In the genomic region with DNA sequence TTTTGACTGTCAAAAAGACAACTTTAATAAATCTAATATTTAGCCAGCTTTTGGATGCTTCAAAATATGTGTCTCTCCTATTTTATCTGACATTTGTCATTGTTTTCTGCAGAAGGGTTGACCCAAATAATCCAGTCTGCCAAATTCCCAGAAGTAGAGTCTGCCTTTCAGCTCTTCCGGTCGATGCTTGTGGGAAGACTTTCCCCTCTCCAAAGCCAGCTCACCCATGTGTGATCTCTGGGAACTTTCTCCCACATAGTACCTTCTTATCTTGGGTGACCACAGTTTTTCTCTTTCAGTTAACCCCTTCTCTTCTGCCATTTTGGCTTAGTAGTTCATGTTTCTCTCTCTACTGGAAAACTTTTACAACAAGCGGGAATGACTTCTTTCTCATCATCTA, we compare ENCODE assay signal across 15 cellular contexts.
A peak's percentile ranks its signal among the peaks of the same experiment; 100 is the strongest.
DNase-seq lines count a peak whose midpoint lies in the region; ATAC-seq and TF ChIP-seq lines count a peak whose summit lies in the region.
"Had no signal": no experiment of that assay in that cellular context is flagged by ENCODE, and none has a peak within 500 bp of the region (broad histone marks: within the 10 kb centered on the region; RNA-seq: fewer than 3 reads in every experiment).

No MANE protein-coding gene starts in this region.

- H3K9me3 Mint-ChIP-seq in stimulated activated effector memory CD8-positive, alpha-beta T cell treated with anti-CD3 and anti-CD28 coated beads, Interleukin-12 subunit alpha, Interleukin-12 subunit beta, amount 100 ng/mL, for 72 hours = no peaks in the 10 kb centered on the region

- H3K9me3 ChIP-seq in IMR-90 (ENCODE audit: control insufficient read depth, insufficient read depth, low read length) (no peaks in the 10 kb centered on the region), skeletal muscle tissue (ENCODE audit: control insufficient read depth in 3 of 3, low read length in 3 of 3) (no peaks in the 10 kb centered on the region)

- no peak overlapping the region for H3K4me2 ChIP-seq in IMR-90 (ENCODE audit: low read depth, low read length)

- no peaks in the 10 kb centered on the region for H3K27me3 ChIP-seq in IMR-90 (ENCODE audit: control insufficient read depth, insufficient read depth, low read length)
- H3K27me3 ChIP-seq in skeletal muscle tissue (ENCODE audit: control insufficient read depth in 3 of 3, insufficient read depth in 3 of 3, low read length in 3 of 3) = no peaks in the 10 kb centered on the region

- ATAC-seq in IMR-90 (ENCODE audit: low read depth) = no peak
- ATAC-seq in stimulated activated effector memory CD8-positive, alpha-beta T cell treated with anti-CD3 and anti-CD28 coated beads, Interleukin-12 subunit alpha, Interleukin-12 subunit beta, amount 100 ng/mL, for 72 hours = no peak
- ATAC-seq: SK-N-SH treated with all-trans-retinoic acid at 6 μM for 48 hours had no signal

- no peak overlapping the region for H3K4me3 Mint-ChIP-seq in stimulated activated effector memory CD8-positive, alpha-beta T cell treated with anti-CD3 and anti-CD28 coated beads, Interleukin-12 subunit alpha, Interleukin-12 subunit beta, amount 100 ng/mL, for 72 hours

- peaks cover 10% of the 10 kb centered on the region; the same call in 1 of the 2 replicates for H3K9me1 ChIP-seq in IMR-90 (ENCODE audit: insufficient read depth, low read length)

- H2BK5ac ChIP-seq in IMR-90 (ENCODE audit: low read depth, low read length, poor library complexity, severe bottlenecking) = no peak overlapping the region

- no peak overlapping the region for H3K9ac ChIP-seq in IMR-90 (ENCODE audit: low read depth, low read length)
- H3K9ac ChIP-seq in skeletal muscle tissue (ENCODE audit: low read depth in 1 of 3, low read length in 3 of 3) = no peak overlapping the region

- H2AFZ ChIP-seq in IMR-90 (replicated peaks; ENCODE audit: low read length, poor library complexity) = no peak overlapping the region

- H3K4me1 ChIP-seq in IMR-90 (ENCODE audit: control insufficient read depth, insufficient read depth, low read length) (peaks cover 7% of the 10 kb centered on the region), skeletal muscle tissue (ENCODE audit: control insufficient read depth in 3 of 3, insufficient read depth in 3 of 3, low read length in 3 of 3) (peaks cover 0 to 7% (median 0%) of the 10 kb centered on the region in 3 donors)

- DNase-seq in IMR-90 (no peak), SK-MEL-5 (ENCODE audit: low read depth, low spot score) (peak; percentile 13), cardiac fibroblast (ENCODE audit: low read depth in 2 of 2) (peak; percentile 62 to 89), DMS 273 (lab: John Stamatoyannopoulos, UW; ENCODE audit: unreplicated experiment) (no peak)
- DNase-seq in effector CD8-positive, alpha-beta T cell (lab: John Stamatoyannopoulos, UW) = no peak
- no peak for DNase-seq in stimulated activated effector memory CD8-positive, alpha-beta T cell treated with anti-CD3 and anti-CD28 coated beads, Interleukin-12 subunit alpha, Interleukin-12 subunit beta, amount 100 ng/mL, for 72 hours (ENCODE audit: low spot score in 2 of 2)
- DNase-seq: C1 segment of cervical spinal cord, DMS79 treated with DMSO at 0.1 percent for 48 hours, H7, NCI-H1105, NCI-H2081, SHP77 treated with DMSO at 0.1 percent for 48 hours had no signal

- H3K18ac ChIP-seq in IMR-90 (ENCODE audit: low read depth, low read length) = no peak overlapping the region

- no peak overlapping the region for H3K4ac ChIP-seq in IMR-90 (ENCODE audit: low read depth, low read length)

- H4K5ac ChIP-seq in IMR-90 (ENCODE audit: low read depth, low read length) = no peak overlapping the region

- no peak for TF ChIP-seq RAD21 in IMR-90 (IDR thresholded peaks at IDR 0.05; ENCODE audit: low read length)

- dilution Hi-C loops in IMR-90 (cut with HindIII; ENCODE audit: low sequenced_read_pairs, unreplicated experiment) = no loop called here

- no peaks in the 10 kb centered on the region for H3K4me1 Mint-ChIP-seq in stimulated activated effector memory CD8-positive, alpha-beta T cell treated with anti-CD3 and anti-CD28 coated beads, Interleukin-12 subunit alpha, Interleukin-12 subunit beta, amount 100 ng/mL, for 72 hours

- BruUV-seq in IMR-90 (replicated peaks; lab: Mats Ljungman, UMichigan) = no TSS peak

- intact Hi-C loops in IMR-90 (cut with micrococcal nuclease) = no loop called here

- H3K36me3 ChIP-seq in IMR-90 (ENCODE audit: control insufficient read depth, insufficient read depth, low read length) (no peaks in the 10 kb centered on the region), skeletal muscle tissue (ENCODE audit: control insufficient read depth in 3 of 3, insufficient read depth in 3 of 3, low read length in 3 of 3) (no peaks in the 10 kb centered on the region)

- H3K4me3 ChIP-seq in IMR-90 (ENCODE audit: insufficient read depth, low read depth, low read length) = no peak overlapping the region
- H3K4me3 ChIP-seq in cardiac fibroblast (replicated peaks in 1 of 2; ENCODE audit: low read depth in 2 of 2, low read length in 2 of 2) = no peak overlapping the region
- no peak overlapping the region for H3K4me3 ChIP-seq in skeletal muscle tissue (ENCODE audit: low read length in 3 of 3)

- no peak for TF ChIP-seq CTCF in IMR-90 (conservative IDR thresholded peaks at IDR 0.05; ENCODE audit: low read depth, low read length)
- no peak for TF ChIP-seq CTCF in cardiac fibroblast (IDR thresholded peaks at IDR 0.05; ENCODE audit: low read depth, low read length)

- in situ Hi-C loops in IMR-90 (cut with MboI; ENCODE audit: low sequenced_read_pairs) = no loop called here
- in situ Hi-C loops in SK-MEL-5 (cut with HindIII; ENCODE audit: low pct_unique_long_range_greater_than_20kb, low sequenced_read_pairs) = no loop called here

- H4K8ac ChIP-seq in IMR-90 (ENCODE audit: low read depth in 2 of 2, low read length in 2 of 2) = no peak overlapping the region

- H4K20me1 ChIP-seq in IMR-90 (ENCODE audit: insufficient read depth, low read length) = no peaks in the 10 kb centered on the region

- 0 out of 2 replicates have a peak overlapping the region, but pooled peaks have one; percentile 16 for H2BK20ac ChIP-seq in IMR-90 (ENCODE audit: low read depth, low read length)

- H2AK5ac ChIP-seq in IMR-90 (ENCODE audit: low read depth, low read length) = no peak overlapping the region

- 80% methylated on average over 2 of the region's 3 CpGs; no CpG with 5 or more reads in 1 of the 2 experiments for WGBS in IMR-90 (ENCODE audit: extremely low coverage in 2 of 2, insufficient read length in 1 of 2), 2 experiments

- no peak overlapping the region for H3K27ac ChIP-seq in IMR-90 (ENCODE audit: insufficient read depth, low read length)
- peak overlapping the region; percentile 25 for H3K27ac ChIP-seq in skeletal muscle tissue (ENCODE audit: low read depth, low read length)
- H3K27ac ChIP-seq: HL-60 had no signal

- CTCF ChIA-PET in IMR-90 (lab: Yijun Ruan, JAX) = interaction anchor here (0.6 kb wide), 2 partner anchors 15 to 33 kb away, joined by 3 to 4 read pairs; no protein-coding TSS in a partner anchor

- H3K36me3 Mint-ChIP-seq in stimulated activated effector memory CD8-positive, alpha-beta T cell treated with anti-CD3 and anti-CD28 coated beads, Interleukin-12 subunit alpha, Interleukin-12 subunit beta, amount 100 ng/mL, for 72 hours = no peaks in the 10 kb centered on the region

- no peak overlapping the region for H4K91ac ChIP-seq in IMR-90 (ENCODE audit: insufficient read depth, low read depth, low read length)

- TF ChIP-seq POLR2A in IMR-90 (IDR thresholded peaks at IDR 0.05; ENCODE audit: low read depth, low read length) = no peak

- no peak overlapping the region for H2BK120ac ChIP-seq in IMR-90 (ENCODE audit: low read depth, low read length)

- no peaks in the 10 kb centered on the region for H3K79me1 ChIP-seq in IMR-90 (ENCODE audit: low read depth in 1 of 2, low read length in 2 of 2)

- POLR2A ChIA-PET in IMR-90 (lab: Charles Lee; ENCODE audit: unreplicated experiment) = no interaction called here

- no peak overlapping the region for H3K56ac ChIP-seq in IMR-90 (ENCODE audit: extremely low read depth, insufficient read depth, low read length)

- H3K27ac Mint-ChIP-seq in stimulated activated effector memory CD8-positive, alpha-beta T cell treated with anti-CD3 and anti-CD28 coated beads, Interleukin-12 subunit alpha, Interleukin-12 subunit beta, amount 100 ng/mL, for 72 hours = no peak overlapping the region

- no peak overlapping the region for H2BK15ac ChIP-seq in IMR-90 (ENCODE audit: low read depth, low read length)

- no peak overlapping the region for H2AK9ac ChIP-seq in IMR-90 (replicated peaks; ENCODE audit: low read depth, low read length, poor library complexity)

- no peak overlapping the region for H3K23ac ChIP-seq in IMR-90 (ENCODE audit: low read depth, low read length)

- no peak overlapping the region for H3K14ac ChIP-seq in IMR-90 (replicated peaks; ENCODE audit: low read depth, low read length)

TF ChIP-seq in IMR-90, 13 proteins besides CTCF, POLR2A, EP300 and RAD21:
- TF ChIP-seq, protein P1, sequence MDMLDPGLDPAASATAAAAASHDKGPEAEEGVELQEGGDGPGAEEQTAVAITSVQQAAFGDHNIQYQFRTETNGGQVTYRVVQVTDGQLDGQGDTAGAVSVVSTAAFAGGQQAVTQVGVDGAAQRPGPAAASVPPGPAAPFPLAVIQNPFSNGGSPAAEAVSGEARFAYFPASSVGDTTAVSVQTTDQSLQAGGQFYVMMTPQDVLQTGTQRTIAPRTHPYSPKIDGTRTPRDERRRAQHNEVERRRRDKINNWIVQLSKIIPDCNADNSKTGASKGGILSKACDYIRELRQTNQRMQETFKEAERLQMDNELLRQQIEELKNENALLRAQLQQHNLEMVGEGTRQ (IDR thresholded peaks at IDR 0.05; ENCODE audit: low read depth, low read length) = no peak
- TF ChIP-seq CHD1 (IDR thresholded peaks at IDR 0.05; ENCODE audit: low read depth, low read length) = no peak
- TF ChIP-seq CEBPB (IDR thresholded peaks at IDR 0.05; ENCODE audit: low read depth, low read length) = no peak
- TF ChIP-seq RFX5 (IDR thresholded peaks at IDR 0.05; ENCODE audit: low read depth, low read length) = no peak
- TF ChIP-seq MAFK (IDR thresholded peaks at IDR 0.05; ENCODE audit: low read depth, low read length) = no peak
- no peak for TF ChIP-seq MXI1 (IDR thresholded peaks at IDR 0.05; ENCODE audit: borderline replicate concordance, low read depth, low read length)

Comparison
In these comparisons a context has a peak if more than half of its experiments do, and no peak if none do; other contexts are left out.
1. DNase-seq: peak in SK-MEL-5 (single experiment) and cardiac fibroblast (2 of 2); none in IMR-90 (single experiment), effector CD8-positive, alpha-beta T cell (single experiment), DMS 273 (single experiment) and stimulated activated effector memory CD8-positive, alpha-beta T cell treated with anti-CD3 and anti-CD28 coated beads, Interleukin-12 subunit alpha, Interleukin-12 subunit beta, amount 100 ng/mL, for 72 hours (0 of 2).